4 cellular contexts compared by ENCODE assay signal in genomic region chrX:125977851-125978250, GRCh38.
"Had no signal": no experiment of that assay in that cellular context is flagged by ENCODE, and none has a peak within 500 bp of the region (broad histone marks: within the 10 kb centered on the region; RNA-seq: fewer than 3 reads in every experiment).

No MANE protein-coding gene starts in this region.

- H3K9ac ChIP-seq: GM23248 had no signal

- DNase-seq: GM23248, H9, HCEC 1CT had no signal

- H3K27ac ChIP-seq: GM23248 had no signal

- ATAC-seq: HepG2 had no signal

- H3K4me3 ChIP-seq: GM23248 had no signal

- H2AFZ ChIP-seq: GM23248 had no signal
